Comparison of ENCODE assay signal across 8 cellular contexts in the genomic region with DNA sequence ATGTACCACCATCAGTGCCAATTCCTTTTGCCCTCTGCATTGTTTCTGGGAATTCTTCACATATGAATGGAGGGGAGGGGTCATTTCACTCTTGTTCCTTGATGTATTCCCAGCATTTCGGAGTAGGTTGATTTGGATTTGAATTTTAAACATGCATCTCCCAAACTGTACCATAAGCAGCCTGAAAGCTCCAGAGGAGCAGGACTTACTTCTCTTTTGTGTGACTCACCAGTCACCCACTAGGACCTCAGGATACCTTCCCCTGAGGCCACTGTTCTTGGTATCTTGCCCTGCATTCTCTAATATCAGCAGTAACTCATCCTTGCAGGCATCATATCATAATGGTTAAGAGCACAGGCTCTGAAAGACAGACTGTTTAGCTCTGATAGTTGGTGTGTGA. TPM values are rescaled to one million over a fixed set of nuclear protein-coding genes. Genes with fewer than 3 reads are reported as not detected.
A peak's percentile ranks its signal among the peaks of the same experiment; 100 is the strongest.
DNase-seq lines count a peak whose midpoint lies in the region; TF ChIP-seq lines count a peak whose summit lies in the region.

No MANE protein-coding gene starts in this region.

- peaks cover 30% of the 10 kb centered on the region for H3K4me1 ChIP-seq in CD4-positive, alpha-beta memory T cell (ENCODE audit: insufficient read depth, low read length)
- H3K4me1 ChIP-seq in effector memory CD4-positive, alpha-beta T cell (ENCODE audit: control insufficient read depth, insufficient read depth, low read length, poor library complexity, severe bottlenecking): peaks cover 27% of the 10 kb centered on the region
- peaks cover 23% of the 10 kb centered on the region for H3K4me1 ChIP-seq in neuron (ENCODE audit: insufficient read depth, low read length)

- peak overlapping the region; percentile 84 to 87 for H3K4me3 ChIP-seq in CD4-positive, alpha-beta memory T cell (ENCODE audit: low read length in 2 of 2)
- H3K4me3 ChIP-seq in NB4 (ENCODE audit: low read depth, low read length): peak overlapping the region; percentile 99
- H3K4me3 ChIP-seq in effector memory CD4-positive, alpha-beta T cell (ENCODE audit: insufficient read depth, low read depth, low read length, poor library complexity, severe bottlenecking): peak overlapping the region; percentile 97
- H3K4me3 ChIP-seq in neuron (ENCODE audit: low read length): peak overlapping the region; percentile 81

- peaks cover 19 to 46% of the 10 kb centered on the region in 2 donors for H3K36me3 Mint-ChIP-seq in CD4-positive, alpha-beta memory T cell

- H3K4me1 Mint-ChIP-seq in CD4-positive, alpha-beta memory T cell: peaks cover 30 to 60% (median 42%) of the 10 kb centered on the region in 4 donors

- H3K4me3 Mint-ChIP-seq in CD4-positive, alpha-beta memory T cell: peak overlapping the region; percentile 94 to 99 (median 97)

- intact Hi-C loops in CD4-positive, alpha-beta memory T cell (cut with micrococcal nuclease): loop anchor here (2.0 kb wide), 1 partner anchor 112 kb away; the partner anchor contains the start of gene SRF

- TF ChIP-seq CTCF in NB4 (IDR thresholded peaks at IDR 0.05; ENCODE audit: low read depth, low read length): no peak

- no peak for DNase-seq in CD4-positive, alpha-beta memory T cell
- DNase-seq in NB4 (ENCODE audit: low read depth): peak; percentile 49
- DNase-seq in effector memory CD4-positive, alpha-beta T cell: no peak
- DNase-seq in NCI-H526 treated with DMSO at 0.1 percent for 48 hours (lab: John Stamatoyannopoulos, UW): no peak
- DNase-seq in caudate nucleus (lab: John Stamatoyannopoulos, UW): no peak
- DNase-seq in NK-92 treated with Interleukin-12 subunit alpha and Interleukin-12 subunit beta, amount 100 ng/mL, for 24 hours (lab: John Stamatoyannopoulos, UW): no peak
- DNase-seq in stimulated activated CD4-positive, alpha-beta T cell treated with anti-CD3 and anti-CD28 coated beads, Interleukin-4, amount 100 ng/mL, for 1 hour: no peak

- no peak for TF ChIP-seq POLR2A in NB4 (IDR thresholded peaks at IDR 0.05; ENCODE audit: extremely low read depth, insufficient read length)

- peaks cover 0 to 2% (median 0%) of the 10 kb centered on the region in 8 donors for H3K9me3 Mint-ChIP-seq in CD4-positive, alpha-beta memory T cell

- H3K36me3 ChIP-seq in CD4-positive, alpha-beta memory T cell (ENCODE audit: insufficient read depth, low read length): peaks cover 13% of the 10 kb centered on the region
- peaks cover 17% of the 10 kb centered on the region for H3K36me3 ChIP-seq in effector memory CD4-positive, alpha-beta T cell (ENCODE audit: control insufficient read depth, insufficient read depth, low read length)
- peaks cover 14% of the 10 kb centered on the region for H3K36me3 ChIP-seq in neuron (ENCODE audit: insufficient read depth, low read length)

- no peaks in the 10 kb centered on the region for H3K27me3 ChIP-seq in CD4-positive, alpha-beta memory T cell (ENCODE audit: insufficient read depth, low read length)
- no peaks in the 10 kb centered on the region for H3K27me3 ChIP-seq in effector memory CD4-positive, alpha-beta T cell (replicated peaks; ENCODE audit: control insufficient read depth, insufficient read depth, low read length, poor library complexity, severe bottlenecking)
- H3K27me3 ChIP-seq in neuron (ENCODE audit: insufficient read depth, low read length): no peaks in the 10 kb centered on the region

- peak overlapping the region; percentile 91 for H3K27ac ChIP-seq in CD4-positive, alpha-beta memory T cell (ENCODE audit: low read depth, low read length)
- no peak overlapping the region for H3K27ac ChIP-seq in effector memory CD4-positive, alpha-beta T cell (ENCODE audit: insufficient read depth, low read length, poor library complexity, severe bottlenecking)
- no peak overlapping the region for H3K27ac ChIP-seq in caudate nucleus (ENCODE audit: low read depth, low read length)

- POLR2A ChIA-PET in CD4-positive, alpha-beta memory T cell (lab: Charles Lee; ENCODE audit: partially characterized antibody): interaction anchor here (1.0 to 3.1 kb wide), 13 partner anchors 16 to 288 kb away, joined by 3 to 32 read pairs (median 8); partner anchors contain the start of genes CNPY3, KLHDC3, MEA1 and PEX6

- H3K27me3 Mint-ChIP-seq in CD4-positive, alpha-beta memory T cell: no peaks in the 10 kb centered on the region

- CTCF ChIA-PET in CD4-positive, alpha-beta memory T cell (lab: Charles Lee; ENCODE audit: partially characterized antibody): interaction anchor here (1.9 kb wide), 1 partner anchor 44 kb away, joined by 7 read pairs; the partner anchor contains the start of genes KLHDC3 and MEA1

- H3K9me3 ChIP-seq in CD4-positive, alpha-beta memory T cell (ENCODE audit: control insufficient read depth in 1 of 2, low read length in 2 of 2): no peaks in the 10 kb centered on the region
- no peaks in the 10 kb centered on the region for H3K9me3 ChIP-seq in effector memory CD4-positive, alpha-beta T cell (ENCODE audit: control insufficient read depth, low read length)
- H3K9me3 ChIP-seq in neuron (ENCODE audit: low read length): no peaks in the 10 kb centered on the region

- peak overlapping the region; percentile 97 to 100 (median 99) for H3K27ac Mint-ChIP-seq in CD4-positive, alpha-beta memory T cell

- H2AFZ ChIP-seq in neuron (ENCODE audit: low read depth, low read length): no peak overlapping the region

RNA-seq across cellular contexts. Expression of gene MRPL2, which starts 0.7 kb away (rescaled TPM):
- total RNA-seq in CD4-positive, alpha-beta memory T cell: 10 to 100 TPM; 55.3 to 56.5 TPM
- 10 to 100 TPM; 37.9 to 51.6 TPM for polyA plus RNA-seq in CD4-positive, alpha-beta memory T cell

RNA-seq across cellular contexts. Expression of gene KLC4, which starts 0.9 kb away (rescaled TPM):
- total RNA-seq in CD4-positive, alpha-beta memory T cell: 10 to 100 TPM; 51.6 to 57.0 TPM
- 10 to 100 TPM in 1 of 2 donors, 1 to 10 TPM in 1; 9.7 to 11.5 TPM for polyA plus RNA-seq in CD4-positive, alpha-beta memory T cell

RNA-seq across cellular contexts. Expression of gene CUL7, which starts 4.9 kb away (rescaled TPM):
- 10 to 100 TPM; 13.7 to 13.9 TPM for total RNA-seq in CD4-positive, alpha-beta memory T cell
- polyA plus RNA-seq in CD4-positive, alpha-beta memory T cell: 1 to 10 TPM; 2.1 to 3.8 TPM

RNA-seq across cellular contexts. Expression of gene PTK7, which starts 17.6 kb away (rescaled TPM):
- under 1 TPM; 0.26 to 0.42 TPM for total RNA-seq in CD4-positive, alpha-beta memory T cell
- under 1 TPM in 1 of 2 donors, not detected in 1; 0.08 TPM for polyA plus RNA-seq in CD4-positive, alpha-beta memory T cell

RNA-seq across cellular contexts. Expression of gene RRP36, which starts 37.1 kb away (rescaled TPM):
- 10 to 100 TPM; 56.5 to 58.7 TPM for total RNA-seq in CD4-positive, alpha-beta memory T cell
- polyA plus RNA-seq in CD4-positive, alpha-beta memory T cell: 10 to 100 TPM; 65.5 to 77.0 TPM
